Comparison of ENCODE assay signal across 6 cellular contexts in the genomic region with DNA sequence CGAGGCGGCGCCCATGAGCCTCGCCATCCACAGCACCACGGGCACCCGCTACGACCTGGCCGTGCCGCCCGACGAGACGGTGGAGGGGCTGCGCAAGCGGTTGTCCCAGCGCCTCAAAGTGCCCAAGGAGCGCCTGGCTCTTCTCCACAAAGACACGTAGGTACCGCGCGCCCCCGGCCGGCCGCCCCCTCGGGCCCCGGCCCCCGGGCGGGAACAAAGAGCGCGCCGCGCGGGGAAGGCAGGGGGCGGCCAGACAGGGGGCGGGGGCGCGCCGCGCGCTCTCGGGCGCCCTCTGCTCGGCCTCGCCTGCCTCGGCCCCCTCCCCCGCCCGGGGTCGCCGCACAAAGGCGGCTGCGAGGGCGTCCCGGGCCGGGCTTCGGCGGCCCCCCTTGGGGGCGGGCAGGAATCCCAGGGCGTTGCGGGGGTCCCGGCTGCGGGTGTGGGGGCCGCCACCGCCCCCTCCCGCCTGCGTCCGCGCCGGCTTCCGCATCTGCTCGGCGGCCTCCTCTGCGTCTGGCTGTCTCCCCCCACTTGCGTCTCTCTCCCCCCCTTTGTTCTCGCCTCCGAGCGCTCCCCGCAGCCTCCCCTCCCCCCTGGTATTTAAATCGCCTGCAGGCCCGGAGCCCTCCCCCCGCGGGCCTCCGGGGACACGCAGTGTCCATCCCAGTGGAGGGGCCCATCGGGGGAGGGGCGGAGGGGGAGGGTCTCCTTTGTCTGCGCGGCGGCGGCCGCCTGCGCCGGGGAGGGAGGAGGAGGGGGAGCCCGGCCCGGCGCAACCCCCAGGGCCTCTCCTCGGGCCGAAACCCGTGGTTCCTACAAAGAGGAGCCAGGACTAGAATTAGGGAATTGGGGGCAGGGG. TPM values are rescaled to one million over a fixed set of nuclear protein-coding genes. Genes with fewer than 3 reads are reported as not detected.
A peak's percentile ranks its signal among the peaks of the same experiment; 100 is the strongest.
DNase-seq lines count a peak whose midpoint lies in the region; ATAC-seq and TF ChIP-seq lines count a peak whose summit lies in the region.

No MANE protein-coding gene starts in this region.

- H3K9me3 ChIP-seq in CD4-positive, CD25-positive, alpha-beta regulatory T cell (ENCODE audit: control insufficient read depth in 2 of 2, low read length in 2 of 2) = no peaks in the 10 kb centered on the region
- no peaks in the 10 kb centered on the region for H3K9me3 ChIP-seq in uterus

- H3K27me3 ChIP-seq in CD4-positive, CD25-positive, alpha-beta regulatory T cell (ENCODE audit: control insufficient read depth, insufficient read depth, low read length) = no peaks in the 10 kb centered on the region
- H3K27me3 ChIP-seq in uterus = no peaks in the 10 kb centered on the region

- H3K36me3 ChIP-seq in CD4-positive, CD25-positive, alpha-beta regulatory T cell (ENCODE audit: control insufficient read depth, insufficient read depth, low read length) = peaks cover 16% of the 10 kb centered on the region
- H3K36me3 ChIP-seq in uterus = no peaks in the 10 kb centered on the region

- peak in 1 of 2 donors; percentile 42 for TF ChIP-seq POLR2A in uterus (IDR thresholded peaks at IDR 0.05)

- intact Hi-C loops in left colon (cut with DNase I, micrococcal nuclease) = no loop called here
- intact Hi-C loops in uterus (cut with DNase I; ENCODE audit: low total_unique reads) = no loop called here

- peak overlapping the region; percentile 90 to 99 (median 95) for H3K4me3 Mint-ChIP-seq in CD4-positive, CD25-positive, alpha-beta regulatory T cell

- peak overlapping the region; percentile 88 for H3K27ac ChIP-seq in CD4-positive, CD25-positive, alpha-beta regulatory T cell (ENCODE audit: insufficient read depth, low read length, poor library complexity, severe bottlenecking)
- H3K27ac ChIP-seq in adipose tissue (ENCODE audit: low read depth, low read length) = peak overlapping the region; percentile 99
- peak overlapping the region; percentile 96 to 98 for H3K27ac ChIP-seq in uterus

- H3K4me1 Mint-ChIP-seq in CD4-positive, CD25-positive, alpha-beta regulatory T cell = peaks cover 0 to 18% (median 5%) of the 10 kb centered on the region in 4 donors

- H3K27ac Mint-ChIP-seq in CD4-positive, CD25-positive, alpha-beta regulatory T cell = peak overlapping the region in 2 of 3 donors; percentile 26 to 89

- peaks cover 47% of the 10 kb centered on the region for H3K4me1 ChIP-seq in CD4-positive, CD25-positive, alpha-beta regulatory T cell (ENCODE audit: control insufficient read depth, insufficient read depth, low read length, poor library complexity, severe bottlenecking)
- peaks cover 0 to 24% of the 10 kb centered on the region in 2 donors for H3K4me1 ChIP-seq in uterus

- TF ChIP-seq CTCF in uterus (IDR thresholded peaks at IDR 0.05) = no peak

- no peaks in the 10 kb centered on the region for H3K36me3 Mint-ChIP-seq in CD4-positive, CD25-positive, alpha-beta regulatory T cell

- peaks cover 0 to 4% (median 0%) of the 10 kb centered on the region in 7 donors for H3K9me3 Mint-ChIP-seq in CD4-positive, CD25-positive, alpha-beta regulatory T cell

- DNase-seq in CD4-positive, CD25-positive, alpha-beta regulatory T cell = peak; percentile 61 to 76 (median 76)
- DNase-seq in NCI-H1105 (lab: John Stamatoyannopoulos, UW) (peak; percentile 41), left colon (peak; percentile 78 to 84), uterus (peak; percentile 63 to 75), COLO829 (ENCODE audit: low spot score) (no peak)

- H3K4me3 ChIP-seq in CD4-positive, CD25-positive, alpha-beta regulatory T cell (ENCODE audit: low read depth, low read length) = peak overlapping the region; percentile 51
- H3K4me3 ChIP-seq in uterus = peak overlapping the region; percentile 70 to 86

- no peak for ATAC-seq in CD4-positive, CD25-positive, alpha-beta regulatory T cell (ENCODE audit: low read depth in 2 of 2)
- ATAC-seq in left colon = no peak

- no peaks in the 10 kb centered on the region for H3K27me3 Mint-ChIP-seq in CD4-positive, CD25-positive, alpha-beta regulatory T cell

- 0 to 1% (median 1%) methylated on average over 53 to 92 of the region's 97 CpGs for WGBS in adipose tissue, 3 donors

RNA-seq across cellular contexts. Expression of gene MIDN, which starts 2.2 kb away (rescaled TPM):
- total RNA-seq in CD4-positive, CD25-positive, alpha-beta regulatory T cell = 126 TPM
- 1 to 10 TPM; 1.4 to 3.4 (median 1.8) TPM for polyA plus RNA-seq in CD4-positive, CD25-positive, alpha-beta regulatory T cell
- polyA plus RNA-seq in adipose tissue = 10 to 100 TPM; 22.8 to 95.5 (median 75.0) TPM
- 100 to 1,000 TPM; 202 to 276 TPM for total RNA-seq in left colon
- total RNA-seq in uterus = 100 to 1,000 TPM in 1 of 4 donors, 10 to 100 TPM in 2, under 1 TPM in 1; 0.77 to 108 (median 15.0) TPM

RNA-seq across cellular contexts. Expression of gene ATP5F1D, which starts 9.1 kb away (rescaled TPM):
- total RNA-seq in CD4-positive, CD25-positive, alpha-beta regulatory T cell = 124 TPM
- polyA plus RNA-seq in CD4-positive, CD25-positive, alpha-beta regulatory T cell = 100 to 1,000 TPM; 208 to 236 (median 223) TPM
- 100 to 1,000 TPM; 217 to 303 (median 219) TPM for polyA plus RNA-seq in adipose tissue
- total RNA-seq in left colon (100 to 1,000 TPM; 341 to 530 TPM), uterus (100 to 1,000 TPM in 2 of 4 donors, 10 to 100 TPM in 1, 1 to 10 TPM in 1; 4.7 to 164 (median 68.9) TPM)

RNA-seq across cellular contexts. Expression of gene CBARP, which starts 12.8 kb away (rescaled TPM):
- total RNA-seq in CD4-positive, CD25-positive, alpha-beta regulatory T cell = 0.12 TPM
- polyA plus RNA-seq in CD4-positive, CD25-positive, alpha-beta regulatory T cell = not detected
- polyA plus RNA-seq in adipose tissue = 1 to 10 TPM in 2 of 3 donors, under 1 TPM in 1; 0.20 to 4.3 (median 2.0) TPM
- under 1 TPM; 0.21 to 0.50 TPM for total RNA-seq in left colon
- 1 to 10 TPM in 2 of 4 donors, under 1 TPM in 1, not detected in 1; 0.26 to 1.5 (median 1.0) TPM for total RNA-seq in uterus

RNA-seq across cellular contexts. Expression of gene CIRBP, which starts 18.5 kb away (rescaled TPM):
- total RNA-seq in CD4-positive, CD25-positive, alpha-beta regulatory T cell = 497 TPM
- 100 to 1,000 TPM; 172 to 243 (median 210) TPM for polyA plus RNA-seq in CD4-positive, CD25-positive, alpha-beta regulatory T cell
- 100 to 1,000 TPM; 346 to 568 (median 388) TPM for polyA plus RNA-seq in adipose tissue
- total RNA-seq in left colon (100 to 1,000 TPM; 220 to 267 TPM), uterus (100 to 1,000 TPM; 235 to 950 (median 535) TPM)

RNA-seq across cellular contexts. Expression of gene FAM174C, which starts 24.7 kb away (rescaled TPM):
- total RNA-seq in CD4-positive, CD25-positive, alpha-beta regulatory T cell = 44.2 TPM
- 10 to 100 TPM; 72.9 to 91.3 (median 88.4) TPM for polyA plus RNA-seq in CD4-positive, CD25-positive, alpha-beta regulatory T cell
- polyA plus RNA-seq in adipose tissue = 10 to 100 TPM; 44.9 to 75.8 (median 55.0) TPM
- total RNA-seq in left colon (10 to 100 TPM; 43.7 to 48.9 TPM), uterus (10 to 100 TPM in 2 of 4 donors, 1 to 10 TPM in 2; 2.1 to 24.3 (median 7.1) TPM)
